18 cellular contexts compared by ENCODE assay signal in genomic region chrX:14050704-14051103, GRCh38. TPM values are rescaled to one million over a fixed set of nuclear protein-coding genes. Genes with fewer than 3 reads are reported as not detected.
DNase-seq lines count a peak whose midpoint lies in the region; ATAC-seq and TF ChIP-seq lines count a peak whose summit lies in the region.
"Had no signal": no experiment of that assay in that cellular context is flagged by ENCODE, and none has a peak within 500 bp of the region (broad histone marks: within the 10 kb centered on the region; RNA-seq: fewer than 3 reads in every experiment).

No MANE protein-coding gene starts in this region.

- no peak overlapping the region for H3K4me3 ChIP-seq in fibroblast of mammary gland (ENCODE audit: control insufficient read depth, low read depth, low read length)
- H3K4me3 ChIP-seq: HAP-1, SK-N-MC had no signal

- peak; percentile 53 for ATAC-seq in GM21717 (IDR thresholded peaks at IDR 0.05; ENCODE audit: unreplicated experiment)
- no peak for ATAC-seq in GM21619 (IDR thresholded peaks at IDR 0.05; ENCODE audit: unreplicated experiment)
- ATAC-seq: Panc1, Right ventricle myocardium inferior had no signal

- no peaks in the 10 kb centered on the region for H3K36me3 Mint-ChIP-seq in endothelial cell (ENCODE audit: low read depth, unreplicated experiment)
- H3K36me3 Mint-ChIP-seq: CD4-positive, CD25-positive, alpha-beta regulatory T cell had no signal

- DNase-seq in RKO (ENCODE audit: low spot score) (peak; percentile 25), fibroblast of mammary gland (ENCODE audit: low read depth) (peak; percentile 55), stromal cell of bone marrow (ENCODE audit: low read depth) (peak; percentile 22), endothelial cell (ENCODE audit: low spot score) (no peak)
- no peak for DNase-seq in stimulated activated CD4-positive, alpha-beta T cell treated with anti-CD3 and anti-CD28 coated beads, Interleukin-4, amount 100 ng/mL, for 24 hours
- DNase-seq: ACHN; Caco-2; CD4-positive, CD25-positive, alpha-beta regulatory T cell; KG1; NCI-H1048; NCI-H2081 treated with DMSO at 0.1 percent for 48 hours had no signal

- H3K27me3 Mint-ChIP-seq in endothelial cell (ENCODE audit: unreplicated experiment) = peaks cover 2% of the 10 kb centered on the region

- H3K4me3 Mint-ChIP-seq in endothelial cell (ENCODE audit: unreplicated experiment) = no peak overlapping the region
- H3K4me3 Mint-ChIP-seq: B cell; CD4-positive, CD25-positive, alpha-beta regulatory T cell had no signal

- TF ChIP-seq CTCF in fibroblast of mammary gland (conservative IDR thresholded peaks at IDR 0.05; ENCODE audit: control insufficient read depth, insufficient read depth, low read depth, low read length) (no peak), endothelial cell (IDR thresholded peaks at IDR 0.05; ENCODE audit: unreplicated experiment) (no peak)

- H3K4me1 Mint-ChIP-seq in endothelial cell (ENCODE audit: unreplicated experiment) = no peaks in the 10 kb centered on the region
- H3K4me1 Mint-ChIP-seq: B cell; CD4-positive, CD25-positive, alpha-beta regulatory T cell had no signal

- no peaks in the 10 kb centered on the region for H3K9me3 Mint-ChIP-seq in endothelial cell (ENCODE audit: unreplicated experiment)

- no peak overlapping the region for H3K27ac Mint-ChIP-seq in endothelial cell (ENCODE audit: unreplicated experiment)
- H3K27ac Mint-ChIP-seq: B cell; CD4-positive, CD25-positive, alpha-beta regulatory T cell had no signal

RNA-seq across cellular contexts. Expression of gene GEMIN8, which starts 21.0 kb away (rescaled TPM):
- total RNA-seq in endothelial cell (ENCODE audit: unreplicated experiment) = 12.0 TPM

Comparison
In these comparisons a context has a peak if more than half of its experiments do, and no peak if none do; other contexts are left out.
1. DNase-seq: peak in RKO (single experiment), fibroblast of mammary gland (single experiment) and stromal cell of bone marrow (single experiment); none in stimulated activated CD4-positive, alpha-beta T cell treated with anti-CD3 and anti-CD28 coated beads, Interleukin-4, amount 100 ng/mL, for 24 hours (single experiment) and endothelial cell (single experiment).